In the genomic region with DNA sequence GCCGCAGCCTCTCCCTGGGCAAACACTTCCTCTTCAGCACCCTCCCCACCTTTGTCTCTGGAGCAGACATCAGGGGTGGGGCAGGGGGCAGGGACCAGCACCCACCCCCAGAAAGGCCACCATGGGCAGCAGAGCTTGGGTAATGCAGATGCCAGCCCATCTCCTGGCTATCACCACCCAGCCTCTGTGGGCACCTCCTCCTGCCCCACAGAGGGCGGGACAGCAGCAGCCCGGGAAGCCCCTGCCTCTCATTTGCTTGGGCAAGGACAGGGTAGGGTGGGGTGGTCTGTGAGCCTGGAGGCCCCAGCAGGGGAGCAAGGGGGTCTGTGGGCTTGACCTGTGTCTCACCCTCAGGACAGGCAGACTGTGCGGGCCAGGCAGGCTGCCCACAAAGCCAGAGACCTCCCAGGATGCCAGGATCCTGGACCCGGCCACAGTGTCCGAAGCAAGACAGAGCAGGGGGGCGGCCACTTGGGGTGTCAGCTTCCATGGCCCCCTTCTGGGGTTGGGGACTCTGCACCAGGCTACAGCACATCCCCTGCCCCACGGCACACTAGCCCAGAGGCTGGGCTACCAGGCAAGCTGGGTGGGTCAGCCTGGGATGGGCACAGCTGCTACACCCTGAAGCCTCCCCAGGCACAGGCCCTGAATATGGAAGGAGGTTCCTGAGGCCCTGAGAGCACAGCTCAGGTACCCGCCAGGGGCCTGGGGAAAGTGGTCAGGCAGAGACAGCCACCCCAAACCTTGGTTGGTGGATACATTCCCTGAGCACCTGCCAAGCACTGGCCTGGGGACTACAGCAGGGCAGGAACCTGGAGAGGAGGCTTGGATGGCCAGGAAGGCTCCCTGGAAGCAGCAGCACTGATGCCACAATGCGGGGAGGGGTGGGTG, we compare ENCODE assay signal across 8 cellular contexts. TPM values are rescaled to one million over a fixed set of nuclear protein-coding genes. Genes with fewer than 3 reads are reported as not detected.
DNase-seq lines count a peak whose midpoint lies in the region; ATAC-seq and TF ChIP-seq lines count a peak whose summit lies in the region.
"Had no signal": no experiment of that assay in that cellular context is flagged by ENCODE, and none has a peak within 500 bp of the region (broad histone marks: within the 10 kb centered on the region; RNA-seq: fewer than 3 reads in every experiment).

No MANE protein-coding gene starts in this region.

- no peak for TF ChIP-seq EP300 in esophagus muscularis mucosa (IDR thresholded peaks at IDR 0.05)

- CTCF ChIA-PET in MCF 10A (lab: Yijun Ruan, JAX): interaction anchor here (6.8 kb wide), 1 partner anchor 16 kb away, joined by 34 read pairs; no protein-coding TSS in a partner anchor
- CTCF ChIA-PET in mammary epithelial cell (lab: Charles Lee; ENCODE audit: low non-redundant PET): no interaction called here

- no TSS peak for BruUV-seq in MCF 10A (replicated peaks; lab: Mats Ljungman, UMichigan)
- no TSS peak for BruUV-seq in mammary epithelial cell (replicated peaks; lab: Mats Ljungman, UMichigan)

- H3K27me3 ChIP-seq in mammary epithelial cell (ENCODE audit: insufficient read depth, low read length): no peaks in the 10 kb centered on the region
- no peaks in the 10 kb centered on the region for H3K27me3 ChIP-seq in esophagus muscularis mucosa
- no peaks in the 10 kb centered on the region for H3K27me3 ChIP-seq in tibial artery
- H3K27me3 ChIP-seq: BE2C had no signal

- no peak overlapping the region for H3K9ac ChIP-seq in mammary epithelial cell (ENCODE audit: insufficient read depth, low read length)

- POLR2A ChIA-PET in MCF 10A (lab: Yijun Ruan, JAX): interaction anchor here (1.0 to 6.5 kb wide), 3 partner anchors 11 to 53 kb away, joined by 4 to 81 read pairs (median 75); a partner anchor contains a TSS

- H3K36me3 ChIP-seq in mammary epithelial cell (ENCODE audit: insufficient read depth, low read length) (peaks cover 10% of the 10 kb centered on the region), esophagus muscularis mucosa (peaks cover 40 to 49% (median 47%) of the 10 kb centered on the region in 4 donors), tibial artery (peaks cover 41 to 48% (median 46%) of the 10 kb centered on the region in 3 donors)

- no peak overlapping the region for H2AFZ ChIP-seq in mammary epithelial cell (ENCODE audit: low read depth, low read length)

- H3K4me3 ChIP-seq in mammary epithelial cell (replicated peaks in 1 of 3; ENCODE audit: insufficient read depth in 1 of 3, low read depth in 2 of 3, low read length in 3 of 3) (no peak overlapping the region), esophagus muscularis mucosa (peak overlapping the region in 2 of 4 donors; percentile 64 to 93), tibial artery (peak overlapping the region in 1 of 2 donors; percentile 72)

- DNase-seq in MCF 10A (ENCODE audit: unreplicated experiment) (no peak), mammary epithelial cell (no peak), esophagus muscularis mucosa (ENCODE audit: extremely low spot score) (no peak), tibial artery (no peak)
- DNase-seq: BE2C had no signal

- dilution Hi-C loops in mammary epithelial cell (cut with HindIII; ENCODE audit: low sequenced_read_pairs): loop anchor here (10.0 to 25.0 kb wide), 2 partner anchors 160 to 312 kb away; a partner anchor contains a TSS

- H3K27me3 Mint-ChIP-seq in MCF 10A (ENCODE audit: insufficient read depth, unreplicated experiment): no peaks in the 10 kb centered on the region

- H3K27ac Mint-ChIP-seq in MCF 10A (ENCODE audit: low read depth, unreplicated experiment): peak overlapping the region; percentile 23

- H3K27ac ChIP-seq in mammary epithelial cell (ENCODE audit: insufficient read depth, low read depth, low read length) (no peak overlapping the region), esophagus muscularis mucosa (replicated peaks in 1 of 4) (peak overlapping the region; percentile 77 to 100 (median 78)), tibial artery (peak overlapping the region; percentile 96 to 99)
- H3K27ac ChIP-seq: VCaP had no signal

- peaks cover 73% of the 10 kb centered on the region for H3K36me3 Mint-ChIP-seq in MCF 10A (ENCODE audit: insufficient read depth, unreplicated experiment)

- no peak overlapping the region for H3K4me2 ChIP-seq in mammary epithelial cell (ENCODE audit: insufficient read depth, low read depth, low read length)

- peaks cover 28% of the 10 kb centered on the region for H3K4me1 ChIP-seq in mammary epithelial cell (ENCODE audit: insufficient read depth, low read length)
- H3K4me1 ChIP-seq in esophagus muscularis mucosa: peaks cover 47 to 58% (median 49%) of the 10 kb centered on the region in 4 donors
- H3K4me1 ChIP-seq in tibial artery: peaks cover 5 to 48% (median 41%) of the 10 kb centered on the region in 4 donors
- H3K4me1 ChIP-seq: BE2C had no signal

- intact Hi-C loops in MCF 10A (cut with micrococcal nuclease) (loop anchor here (2.0 kb wide), 1 partner anchor 16 kb away; no protein-coding TSS in a partner anchor), mammary epithelial cell (cut with micrococcal nuclease) (no loop called here), esophagus muscularis mucosa (cut with DNase I) (loop anchor here (5.0 kb wide), 1 partner anchor 50 kb away; a partner anchor contains a TSS), tibial artery (cut with DNase I; ENCODE audit: low total_unique reads) (loop anchor here (5.0 kb wide), 1 partner anchor 50 kb away; a partner anchor contains a TSS)

- no peak overlapping the region for H3K4me3 Mint-ChIP-seq in MCF 10A (ENCODE audit: unreplicated experiment)

- WGBS in mammary epithelial cell (ENCODE audit: low coverage, missing lambda C conversion rate): 83% methylated on average over 3 of the region's 10 CpGs
- 57% methylated on average over 3 of the region's 10 CpGs for whole genome bisulfite sequencing in esophagus muscularis mucosa

- no peaks in the 10 kb centered on the region for H3K9me3 Mint-ChIP-seq in MCF 10A (ENCODE audit: unreplicated experiment)

- ATAC-seq in HG03439 (IDR thresholded peaks at IDR 0.05; ENCODE audit: unreplicated experiment): no peak
- ATAC-seq in GM21381 (IDR thresholded peaks at IDR 0.05; ENCODE audit: unreplicated experiment): no peak

- H4K20me1 ChIP-seq in mammary epithelial cell (ENCODE audit: insufficient read depth, low read length): no peaks in the 10 kb centered on the region

- H3K9me3 ChIP-seq in mammary epithelial cell (replicated peaks; ENCODE audit: insufficient read depth, low read length) (no peaks in the 10 kb centered on the region), esophagus muscularis mucosa (no peaks in the 10 kb centered on the region), tibial artery (no peaks in the 10 kb centered on the region)
- H3K9me3 ChIP-seq: BE2C had no signal

- TF ChIP-seq POLR2A in esophagus muscularis mucosa (IDR thresholded peaks at IDR 0.05; ENCODE audit: low read depth): no peak

- H3K4me1 Mint-ChIP-seq in MCF 10A (ENCODE audit: insufficient read depth, unreplicated experiment): peaks cover 8% of the 10 kb centered on the region

- in situ Hi-C loops in mammary epithelial cell (cut with MboI; ENCODE audit: low sequenced_read_pairs in 2 of 2): loop anchor here in 1 of 2 donors (5.0 kb wide), 1 partner anchor 50 kb away; a partner anchor contains a TSS

- H3K79me2 ChIP-seq in mammary epithelial cell (ENCODE audit: insufficient read depth, low read length): peaks cover 55% of the 10 kb centered on the region

- TF ChIP-seq CTCF in MCF 10A (IDR thresholded peaks at IDR 0.05; ENCODE audit: unreplicated experiment) (no peak), mammary epithelial cell (conservative IDR thresholded peaks at IDR 0.05 in 1 of 2, IDR thresholded peaks at IDR 0.05 in 1 of 2; ENCODE audit: extremely low read depth in 1 of 2, insufficient read depth in 1 of 2, low read depth in 1 of 2, low read length in 2 of 2) (no peak), esophagus muscularis mucosa (IDR thresholded peaks at IDR 0.05) (no peak), tibial artery (IDR thresholded peaks at IDR 0.05) (no peak)

RNA-seq across cellular contexts. Expression of a gene that starts 4.5 kb away (rescaled TPM):
- total RNA-seq in MCF 10A (2022): 288 TPM in 2 replicates
- 100 to 1,000 TPM; 187 to 206 TPM for total RNA-seq in mammary epithelial cell
- polyA plus RNA-seq in mammary epithelial cell: 122 TPM
- polyA minus RNA-seq in mammary epithelial cell: 104 TPM
- total RNA-seq in esophagus muscularis mucosa: 100 to 1,000 TPM; 280 to 367 (median 334) TPM

RNA-seq across cellular contexts. Expression of a gene that starts 32.8 kb away (rescaled TPM):
- total RNA-seq in MCF 10A (2022): 115 and 123 TPM in 2 replicates
- 100 to 1,000 TPM in 1 of 2 donors, 10 to 100 TPM in 1; 36.5 to 194 TPM for total RNA-seq in mammary epithelial cell
- polyA plus RNA-seq in mammary epithelial cell: 230 TPM
- polyA minus RNA-seq in mammary epithelial cell: 165 TPM
- total RNA-seq in esophagus muscularis mucosa: 10 to 100 TPM; 45.7 to 85.2 (median 61.7) TPM

RNA-seq across cellular contexts. Expression of a gene that starts 34.8 kb away (rescaled TPM):
- total RNA-seq in MCF 10A (2022): 0.54 and 0.75 TPM in 2 replicates
- 1 to 10 TPM in 1 of 2 donors, under 1 TPM in 1; 0.50 to 1.2 TPM for total RNA-seq in mammary epithelial cell
- polyA plus RNA-seq in mammary epithelial cell: 0.35 TPM
- polyA minus RNA-seq in mammary epithelial cell: not detected
- under 1 TPM in 2 of 4 donors, not detected in 2; 0.19 to 0.33 TPM for total RNA-seq in esophagus muscularis mucosa

RNA-seq across cellular contexts. Expression of a gene that starts 52.5 kb away (rescaled TPM):
- total RNA-seq in MCF 10A (2022): 28.2 and 29.4 TPM in 2 replicates
- total RNA-seq in mammary epithelial cell: 10 to 100 TPM; 30.8 to 34.5 TPM
- polyA plus RNA-seq in mammary epithelial cell: 32.6 TPM
- 41.4 TPM for polyA minus RNA-seq in mammary epithelial cell
- 10 to 100 TPM; 23.9 to 58.3 (median 30.2) TPM for total RNA-seq in esophagus muscularis mucosa

RNA-seq across cellular contexts. Expression of a gene that starts 58.0 kb away (rescaled TPM):
- total RNA-seq in MCF 10A (2022): 6.1 and 8.0 TPM in 2 replicates
- total RNA-seq in mammary epithelial cell: 1 to 10 TPM; 2.3 to 7.6 TPM
- 1.8 TPM for polyA plus RNA-seq in mammary epithelial cell
- not detected for polyA minus RNA-seq in mammary epithelial cell
- total RNA-seq in esophagus muscularis mucosa: 1 to 10 TPM in 3 of 4 donors, under 1 TPM in 1; 0.52 to 3.1 (median 1.7) TPM
